ENCODE assay signal across 3 cellular contexts in the genomic region with DNA sequence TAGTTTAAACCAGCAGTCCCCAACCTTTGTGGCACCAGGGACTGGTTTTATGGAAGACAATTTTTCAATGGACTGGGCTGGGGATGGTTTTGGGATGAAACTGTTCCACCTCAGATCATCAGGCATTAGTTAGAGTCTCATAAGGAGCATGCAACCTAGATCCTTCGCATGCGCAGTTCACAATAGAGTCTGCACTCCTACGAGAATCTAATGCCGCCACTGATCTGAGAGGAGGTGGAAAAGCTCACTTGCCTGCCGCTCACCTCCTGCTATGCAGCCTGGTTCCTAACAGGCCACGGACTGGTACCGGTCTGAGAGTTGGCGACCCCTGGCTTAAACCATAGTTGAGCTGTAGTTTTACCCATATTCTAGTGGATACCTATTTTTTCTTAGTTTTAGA.
"Had no signal": no experiment of that assay in that cellular context is flagged by ENCODE, and none has a peak within 500 bp of the region (broad histone marks: within the 10 kb centered on the region; RNA-seq: fewer than 3 reads in every experiment).

No MANE protein-coding gene starts in this region.

- ATAC-seq: GM12878 had no signal

- DNase-seq: GDM1, GF-D8 had no signal
